1 cellular context compared by ENCODE assay signal in genomic region chr18:77140439-77141109, GRCh38.
TF ChIP-seq lines count a peak whose summit lies in the region.

No MANE protein-coding gene starts in this region.

TF ChIP-seq in GM23338, 12 proteins besides CTCF, POLR2A, EP300 and RAD21 (continued from another document):
- TF ChIP-seq ZNF462 (CRISPR knock-in tag; IDR thresholded peaks at IDR 0.05) = no peak
- no peak for TF ChIP-seq EZH2phosphoT487 (IDR thresholded peaks at IDR 0.05; ENCODE audit: unreplicated experiment)
- no peak for TF ChIP-seq STAT1 (IDR thresholded peaks at IDR 0.05; ENCODE audit: unreplicated experiment)
